ENCODE assay signal across 8 cellular contexts in genomic region chr1:143974416-143974815, GRCh38. TPM values are rescaled to one million over a fixed set of nuclear protein-coding genes. Genes with fewer than 3 reads are reported as not detected.
DNase-seq lines count a peak whose midpoint lies in the region; ATAC-seq and TF ChIP-seq lines count a peak whose summit lies in the region.
"Not testable (repeated sequence)": the region's sequence is repeated elsewhere in the genome, so short reads cannot be mapped to it uniquely, and the experiment has no call there.

No MANE protein-coding gene starts in this region.

- H3K27me3 ChIP-seq in endodermal cell (ENCODE audit: control insufficient read depth, insufficient read depth, low read length, poor library complexity, severe bottlenecking); hepatocyte; naive thymus-derived CD4-positive, alpha-beta T cell (ENCODE audit: control insufficient read depth in 2 of 2, insufficient read depth in 2 of 2, low read length in 2 of 2): not testable (repeated sequence)

- H3K27me3 Mint-ChIP-seq in HFFc6 (ENCODE audit: insufficient read depth); T-cell; activated naive CD8-positive, alpha-beta T cell treated with anti-CD3 and anti-CD28 coated beads, Interleukin-2, amount 50 U/mL, for 24 hours; endodermal cell (ENCODE audit: insufficient read depth); naive thymus-derived CD4-positive, alpha-beta T cell: not testable (repeated sequence)

- intact Hi-C loops in naive thymus-derived CD4-positive, alpha-beta T cell (cut with micrococcal nuclease): not testable (repeated sequence)

- H4K20me1 ChIP-seq in hepatocyte (ENCODE audit: insufficient read depth, poor library complexity, severe bottlenecking): not testable (repeated sequence)

- not testable (repeated sequence) for H3K79me2 ChIP-seq in hepatocyte

- H3K4me3 Mint-ChIP-seq in HFFc6 (peak overlapping the region; percentile 85), T-cell (peak overlapping the region in 2 of 3 donors; percentile 69 to 74), endodermal cell (peak overlapping the region; percentile 71)
- H3K4me3 Mint-ChIP-seq in activated naive CD8-positive, alpha-beta T cell treated with anti-CD3 and anti-CD28 coated beads, Interleukin-2, amount 50 U/mL, for 24 hours: peak overlapping the region; percentile 61
- peak overlapping the region in 7 of 10 donors; percentile 65 to 88 (median 78) for H3K4me3 Mint-ChIP-seq in naive thymus-derived CD4-positive, alpha-beta T cell

- not testable (repeated sequence) for H3K27ac ChIP-seq in endodermal cell (ENCODE audit: low read depth, low read length); hepatocyte; naive thymus-derived CD4-positive, alpha-beta T cell (ENCODE audit: low read depth, low read length)
- peak overlapping the region in 2 of 21 experiments; percentile 14 to 31 for H3K27ac ChIP-seq in skin epidermis

- peak; percentile 1 for DNase-seq in AG10803 (ENCODE audit: low read depth)
- DNase-seq in HFFc6; activated naive CD8-positive, alpha-beta T cell treated with anti-CD3 and anti-CD28 coated beads, Interleukin-2, amount 50 U/mL, for 24 hours: not testable (repeated sequence)
- peak in 2 of 34 experiments; percentile 0 to 13 for DNase-seq in T-cell
- peak; percentile 39 for DNase-seq in endodermal cell
- peak; percentile 1 for DNase-seq in hepatocyte (ENCODE audit: low spot score)
- DNase-seq in naive thymus-derived CD4-positive, alpha-beta T cell: peak in 2 of 9 donors; percentile 6 to 25

- CTCF ChIA-PET in T-cell (lab: Charles Lee); naive thymus-derived CD4-positive, alpha-beta T cell (lab: Charles Lee): not testable (repeated sequence)

- 0% methylated on average over 2 of the region's 31 CpGs; no CpG with 5 or more reads in 1 of the 2 experiments for WGBS in endodermal cell (ENCODE audit: insufficient coverage in 1 of 2, insufficient read length in 1 of 2), 2 experiments
- WGBS in hepatocyte (ENCODE audit: low lambda C conversion rate, missing lambda C conversion rate): no CpG with 5 or more reads among the region's 31 CpGs

- peak overlapping the region; percentile 68 for H3K4me2 ChIP-seq in hepatocyte

- not testable (repeated sequence) for H3K9ac ChIP-seq in endodermal cell (ENCODE audit: extremely low read depth, low read length, poor library complexity, severe bottlenecking)

- H3K4me3 ChIP-seq in AG10803 (ENCODE audit: low read length) (peak overlapping the region; percentile 55), skin epidermis (peak overlapping the region in 5 of 7 experiments; percentile 27 to 45 (median 42))
- not testable (repeated sequence) for H3K4me3 ChIP-seq in endodermal cell (ENCODE audit: low read length); hepatocyte; naive thymus-derived CD4-positive, alpha-beta T cell (ENCODE audit: low read length)

- not testable (repeated sequence) for ATAC-seq in T-cell (replicated peaks in 1 of 4); activated naive CD8-positive, alpha-beta T cell treated with anti-CD3 and anti-CD28 coated beads, Interleukin-2, amount 50 U/mL, for 24 hours; naive thymus-derived CD4-positive, alpha-beta T cell

- not testable (repeated sequence) for TF ChIP-seq CTCF in AG10803 (conservative IDR thresholded peaks at IDR 0.05; ENCODE audit: low read length); HFFc6 (IDR thresholded peaks at IDR 0.05); endodermal cell (conservative IDR thresholded peaks at IDR 0.05); hepatocyte (IDR thresholded peaks at IDR 0.05; ENCODE audit: poor library complexity)

- H3K9me2 ChIP-seq in hepatocyte (replicated peaks; ENCODE audit: insufficient read depth): not testable (repeated sequence)

- not testable (repeated sequence) for H3K9me3 ChIP-seq in endodermal cell (ENCODE audit: control insufficient read depth, low read length); hepatocyte (ENCODE audit: low read depth); naive thymus-derived CD4-positive, alpha-beta T cell (ENCODE audit: control insufficient read depth in 2 of 3, low read length in 3 of 3)

- H2AFZ ChIP-seq in hepatocyte: not testable (repeated sequence)

- H3K36me3 Mint-ChIP-seq in HFFc6 (ENCODE audit: low read depth); T-cell; activated naive CD8-positive, alpha-beta T cell treated with anti-CD3 and anti-CD28 coated beads, Interleukin-2, amount 50 U/mL, for 24 hours (ENCODE audit: low read depth); endodermal cell (ENCODE audit: low read depth); naive thymus-derived CD4-positive, alpha-beta T cell: not testable (repeated sequence)

- H3K27ac Mint-ChIP-seq in HFFc6: peak overlapping the region; percentile 57
- not testable (repeated sequence) for H3K27ac Mint-ChIP-seq in T-cell; activated naive CD8-positive, alpha-beta T cell treated with anti-CD3 and anti-CD28 coated beads, Interleukin-2, amount 50 U/mL, for 24 hours; endodermal cell
- peak overlapping the region in 1 of 9 donors; percentile 76 for H3K27ac Mint-ChIP-seq in naive thymus-derived CD4-positive, alpha-beta T cell

- H3K36me3 ChIP-seq in endodermal cell (ENCODE audit: control insufficient read depth, insufficient read depth, low read length); hepatocyte (replicated peaks; ENCODE audit: insufficient read depth, low read depth); naive thymus-derived CD4-positive, alpha-beta T cell (ENCODE audit: control insufficient read depth in 2 of 3, insufficient read depth in 3 of 3, low read length in 3 of 3): not testable (repeated sequence)

- H3K9me3 Mint-ChIP-seq in HFFc6; T-cell; activated naive CD8-positive, alpha-beta T cell treated with anti-CD3 and anti-CD28 coated beads, Interleukin-2, amount 50 U/mL, for 24 hours; endodermal cell; naive thymus-derived CD4-positive, alpha-beta T cell: not testable (repeated sequence)

- H3K4me1 ChIP-seq in endodermal cell (ENCODE audit: control insufficient read depth, insufficient read depth, low read length); hepatocyte (ENCODE audit: insufficient read depth); naive thymus-derived CD4-positive, alpha-beta T cell (ENCODE audit: control insufficient read depth in 2 of 2, insufficient read depth in 2 of 2, low read length in 2 of 2): not testable (repeated sequence)

- not testable (repeated sequence) for H3K4me1 Mint-ChIP-seq in HFFc6 (ENCODE audit: low read depth); T-cell; activated naive CD8-positive, alpha-beta T cell treated with anti-CD3 and anti-CD28 coated beads, Interleukin-2, amount 50 U/mL, for 24 hours; endodermal cell; naive thymus-derived CD4-positive, alpha-beta T cell

- POLR2A ChIA-PET in T-cell (lab: Charles Lee); naive thymus-derived CD4-positive, alpha-beta T cell (lab: Charles Lee): not testable (repeated sequence)

RNA-seq across cellular contexts. Expression of gene FAM72C, which starts 2.6 kb away (rescaled TPM):
- total RNA-seq in HFFc6 (2021; fragmentation: NEBNext Ultra II Directional; extraction: Animal tissue kit (Norgen Biotek cat#: 25700)): 1 to 10 TPM; 1.7 to 3.6 (median 3.1) TPM
- under 1 TPM in 4 of 5 donors, not detected in 1; 0.26 to 0.70 (median 0.41) TPM for total RNA-seq in T-cell
- 1 to 10 TPM; 5.4 to 5.8 TPM for total RNA-seq in endodermal cell
- 14.5 TPM for polyA plus RNA-seq in endodermal cell (2013, experiment 1 of 2)
- polyA plus RNA-seq in endodermal cell (2013, experiment 2 of 2): 13.1 TPM
- 0.07 TPM in 1 of 2 replicates, not detected in the other for total RNA-seq in hepatocyte
- 0.50 and 1.4 TPM in 2 replicates for polyA plus RNA-seq in hepatocyte
- 10 to 100 TPM in 1 of 5 experiments, not detected in 4; 11.2 TPM for total RNA-seq in naive thymus-derived CD4-positive, alpha-beta T cell
- polyA plus RNA-seq in naive thymus-derived CD4-positive, alpha-beta T cell: not detected
